8 cellular contexts compared by ENCODE assay signal in the genomic region with DNA sequence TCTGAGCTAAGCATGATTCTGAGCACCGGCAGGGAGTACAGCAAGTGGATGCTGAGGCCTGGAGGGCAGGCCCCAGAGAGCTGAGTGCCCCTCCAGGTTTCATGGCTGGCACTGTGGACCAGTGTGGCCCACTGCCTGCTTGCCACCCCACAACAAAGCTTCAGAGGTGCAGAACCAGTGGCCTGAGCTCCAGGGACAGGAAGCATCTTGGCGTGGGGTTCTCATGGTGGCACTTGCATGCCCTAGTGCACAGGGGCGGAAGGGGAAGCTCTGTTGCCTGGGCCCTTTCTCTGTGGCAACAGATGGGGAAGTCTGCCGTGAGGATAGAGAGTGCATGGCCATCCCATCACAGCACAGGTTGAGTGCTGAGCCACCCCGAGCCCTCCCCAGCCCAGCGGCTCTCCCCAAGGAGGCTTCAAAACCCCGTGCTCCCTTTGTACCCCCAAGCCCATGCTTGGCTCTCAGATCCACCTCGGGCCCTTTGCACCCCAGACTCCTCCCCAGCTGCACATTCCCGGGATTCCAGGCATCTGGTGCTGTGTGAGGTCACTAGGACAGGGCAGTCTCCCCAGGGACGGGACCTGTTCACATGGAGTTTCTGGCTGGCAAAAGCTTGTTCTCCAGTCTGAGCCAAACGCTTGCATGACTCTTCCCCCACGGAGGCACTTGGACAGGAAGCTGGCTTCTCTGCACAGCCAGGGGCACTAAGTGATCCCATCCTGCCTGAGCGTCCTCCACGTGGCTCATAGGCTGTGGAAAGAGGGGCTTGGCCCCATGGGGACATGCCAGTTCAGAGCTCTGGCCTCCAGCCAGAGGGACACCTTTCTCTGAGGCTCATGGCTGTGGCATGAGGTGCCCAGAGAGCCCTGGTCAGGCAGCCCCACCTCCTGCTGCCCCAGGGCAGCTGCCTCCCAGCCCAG. TPM values are rescaled to one million over a fixed set of nuclear protein-coding genes. Genes with fewer than 3 reads are reported as not detected.
DNase-seq lines count a peak whose midpoint lies in the region; ATAC-seq and TF ChIP-seq lines count a peak whose summit lies in the region.

No MANE protein-coding gene starts in this region.

- H3K4me1 Mint-ChIP-seq in activated T-helper 17 cell treated with anti-CD3 and anti-CD28 coated beads, Interleukin-2, amount 50 U/mL, for 72 hours, result peaks cover 11% of the 10 kb centered on the region

- peaks cover 3% of the 10 kb centered on the region for H3K27me3 ChIP-seq in AG04450 (ENCODE audit: control insufficient read depth, insufficient read depth, low read length)

- no peaks in the 10 kb centered on the region; the same call in 1 of the 2 replicates for H3K9me3 ChIP-seq in AG04450 (ENCODE audit: control insufficient read depth, insufficient read depth, low read length)

- peaks cover 5% of the 10 kb centered on the region for H3K27me3 Mint-ChIP-seq in activated T-helper 17 cell treated with anti-CD3 and anti-CD28 coated beads, Interleukin-2, amount 50 U/mL, for 72 hours

- no peak for ATAC-seq in activated T-helper 17 cell treated with anti-CD3 and anti-CD28 coated beads, Interleukin-2, amount 50 U/mL, for 72 hours (replicated peaks)

- CTCF ChIA-PET in AG04450 (lab: Charles Lee), result interaction anchor here (2.1 kb wide), 1 partner anchor 456 kb away, joined by 5 read pairs; no protein-coding TSS in a partner anchor

- H3K36me3 Mint-ChIP-seq in activated T-helper 17 cell treated with anti-CD3 and anti-CD28 coated beads, Interleukin-2, amount 50 U/mL, for 72 hours (ENCODE audit: low read depth), result peaks cover 18% of the 10 kb centered on the region

- no peak overlapping the region for H3K4me3 ChIP-seq in AG04450 (ENCODE audit: low read depth, low read length)

- H3K4me3 Mint-ChIP-seq in activated T-helper 17 cell treated with anti-CD3 and anti-CD28 coated beads, Interleukin-2, amount 50 U/mL, for 72 hours, result peak overlapping the region; percentile 94

- H3K9me3 Mint-ChIP-seq in activated T-helper 17 cell treated with anti-CD3 and anti-CD28 coated beads, Interleukin-2, amount 50 U/mL, for 72 hours, result no peaks in the 10 kb centered on the region

- DNase-seq in AG04450 (ENCODE audit: low read depth, low spot score), result no peak
- DNase-seq in HCEC 1CT, result peak; percentile 60
- DNase-seq in islet precursor cell, result peak; percentile 74
- no peak for DNase-seq in NCI-H1930 (lab: John Stamatoyannopoulos, UW)
- no peak for DNase-seq in anterior cingulate cortex (lab: John Stamatoyannopoulos, UW)
- no peak for DNase-seq in NCI-H128 (lab: John Stamatoyannopoulos, UW; ENCODE audit: unreplicated experiment)
- DNase-seq in NCI-H1694 (lab: John Stamatoyannopoulos, UW), result no peak

- POLR2A ChIA-PET in AG04450 (lab: Yijun Ruan, JAX), result interaction anchor here (0.7 to 1.2 kb wide), 2 partner anchors 53 to 70 kb away, joined by 3 to 4 read pairs; a partner anchor contains a TSS

- TF ChIP-seq CTCF in AG04450 (IDR thresholded peaks at IDR 0.05; ENCODE audit: low read depth, low read length), result no peak

- no peak overlapping the region for H3K27ac Mint-ChIP-seq in activated T-helper 17 cell treated with anti-CD3 and anti-CD28 coated beads, Interleukin-2, amount 50 U/mL, for 72 hours

- H3K27ac ChIP-seq in AG04450 (ENCODE audit: low read depth, low read length), result peak overlapping the region; percentile 57

RNA-seq across cellular contexts. Expression of a gene that starts 4.2 kb away (rescaled TPM):
- 18.4 and 31.4 TPM in 2 replicates for polyA plus RNA-seq in AG04450 (2011; rRNA removed)
- 23.5 and 33.4 TPM in 2 replicates for polyA minus RNA-seq in AG04450 (2011; rRNA and poly(A)+ RNA removed)
- total RNA-seq in activated T-helper 17 cell treated with anti-CD3 and anti-CD28 coated beads, Interleukin-2, amount 50 U/mL, for 72 hours, result 10 to 100 TPM; 33.4 to 47.9 TPM

RNA-seq across cellular contexts. Expression of a gene that starts 24.3 kb away (rescaled TPM):
- not detected in 2 replicates for polyA plus RNA-seq in AG04450 (2011; rRNA removed)
- not detected in 2 replicates for polyA minus RNA-seq in AG04450 (2011; rRNA and poly(A)+ RNA removed)
- total RNA-seq in activated T-helper 17 cell treated with anti-CD3 and anti-CD28 coated beads, Interleukin-2, amount 50 U/mL, for 72 hours, result not detected

RNA-seq across cellular contexts. Expression of a gene that starts 29.9 kb away (rescaled TPM):
- polyA plus RNA-seq in AG04450 (2011; rRNA removed), result 8.8 and 11.9 TPM in 2 replicates
- 5.3 and 8.0 TPM in 2 replicates for polyA minus RNA-seq in AG04450 (2011; rRNA and poly(A)+ RNA removed)
- total RNA-seq in activated T-helper 17 cell treated with anti-CD3 and anti-CD28 coated beads, Interleukin-2, amount 50 U/mL, for 72 hours, result 10 to 100 TPM; 13.8 to 20.8 TPM

RNA-seq across cellular contexts. Expression of a gene that starts 43.3 kb away (rescaled TPM):
- polyA plus RNA-seq in AG04450 (2011; rRNA removed), result not detected in 2 replicates
- not detected in 2 replicates for polyA minus RNA-seq in AG04450 (2011; rRNA and poly(A)+ RNA removed)
- not detected for total RNA-seq in activated T-helper 17 cell treated with anti-CD3 and anti-CD28 coated beads, Interleukin-2, amount 50 U/mL, for 72 hours

RNA-seq across cellular contexts. Expression of a gene that starts 52.2 kb away (rescaled TPM):
- polyA plus RNA-seq in AG04450 (2011; rRNA removed), result 23.0 and 33.9 TPM in 2 replicates
- 27.8 and 34.8 TPM in 2 replicates for polyA minus RNA-seq in AG04450 (2011; rRNA and poly(A)+ RNA removed)
- total RNA-seq in activated T-helper 17 cell treated with anti-CD3 and anti-CD28 coated beads, Interleukin-2, amount 50 U/mL, for 72 hours, result 10 to 100 TPM; 22.6 to 27.3 TPM

Comparison
In these comparisons a context has a peak if more than half of its experiments do, and no peak if none do; other contexts are left out.
1. DNase-seq: peak in HCEC 1CT (single experiment) and islet precursor cell (single experiment); none in AG04450 (single experiment), NCI-H1930 (0 of 2), anterior cingulate cortex (0 of 58), NCI-H128 (single experiment) and NCI-H1694 (single experiment).